In genomic region chr2:199460101-199460671, GRCh38 we compare ENCODE assay signal across 8 cellular contexts. TPM values are rescaled to one million over a fixed set of nuclear protein-coding genes. Genes with fewer than 3 reads are reported as not detected.
DNase-seq lines count a peak whose midpoint lies in the region; ATAC-seq and TF ChIP-seq lines count a peak whose summit lies in the region.

No MANE protein-coding gene starts in this region.

- peaks cover 25% of the 10 kb centered on the region for H3K4me1 Mint-ChIP-seq in WTC11
- H3K4me1 Mint-ChIP-seq in stimulated activated naive CD8-positive, alpha-beta T cell treated with anti-CD3 and anti-CD28 coated beads, Interleukin-15, amount 100 ng/mL, for 72 hours = peaks cover 37% of the 10 kb centered on the region

- peak overlapping the region; percentile 73 for H3K4me3 ChIP-seq in HAP-1
- H3K4me3 ChIP-seq in iPS DF 6.9 (ENCODE audit: low read length) = peak overlapping the region; percentile 59; the same call in 1 of the 2 replicates

- H3K27ac Mint-ChIP-seq in WTC11 = peak overlapping the region; percentile 94
- H3K27ac Mint-ChIP-seq in stimulated activated naive CD8-positive, alpha-beta T cell treated with anti-CD3 and anti-CD28 coated beads, Interleukin-15, amount 100 ng/mL, for 72 hours = peak overlapping the region in 1 of 2 donors; percentile 36

- no peaks in the 10 kb centered on the region for H3K36me3 Mint-ChIP-seq in WTC11

- ATAC-seq in WTC11 (no peak), GM18870 (IDR thresholded peaks at IDR 0.05; ENCODE audit: unreplicated experiment) (no peak), GM18502 (IDR thresholded peaks at IDR 0.05; ENCODE audit: poor library complexity, unreplicated experiment) (no peak), HG03565 (IDR thresholded peaks at IDR 0.05; ENCODE audit: unreplicated experiment) (no peak)
- ATAC-seq in stimulated activated naive CD8-positive, alpha-beta T cell treated with anti-CD3 and anti-CD28 coated beads, Interleukin-15, amount 100 ng/mL, for 72 hours = no peak

- H3K27me3 Mint-ChIP-seq in WTC11 (ENCODE audit: low read depth) = peaks cover 70% of the 10 kb centered on the region
- H3K27me3 Mint-ChIP-seq in stimulated activated naive CD8-positive, alpha-beta T cell treated with anti-CD3 and anti-CD28 coated beads, Interleukin-15, amount 100 ng/mL, for 72 hours = peaks cover 84% of the 10 kb centered on the region

- CTCF ChIA-PET in WTC11 (lab: Charles Lee) = interaction anchor here (1.2 to 2.6 kb wide), 4 partner anchors 9 to 146 kb away, joined by 3 to 18 read pairs (median 6); no protein-coding TSS in a partner anchor

- H3K36me3 ChIP-seq in HAP-1 (replicated peaks) = no peaks in the 10 kb centered on the region
- no peaks in the 10 kb centered on the region for H3K36me3 ChIP-seq in iPS DF 6.9 (ENCODE audit: control insufficient read depth, insufficient read depth, low read length)

- H3K27ac ChIP-seq in iPS DF 6.9 (ENCODE audit: low read length) = no peak overlapping the region

- DNase-seq in AG08396 (ENCODE audit: low spot score) (peak; percentile 38), HAP-1 (ENCODE audit: low spot score in 2 of 2) (peak in 1 of 2 experiments; percentile 40), WTC11 (ENCODE audit: low spot score) (no peak), iPS DF 6.9 (ENCODE audit: low read depth, low spot score) (no peak)
- DNase-seq in stimulated activated naive CD8-positive, alpha-beta T cell treated with anti-CD3 and anti-CD28 coated beads, Interleukin-15, amount 100 ng/mL, for 72 hours = peak in 1 of 2 donors; percentile 3

- POLR2A ChIA-PET in WTC11 (lab: Charles Lee) = interaction anchor here (1.4 kb wide), 1 partner anchor 9 kb away, joined by 5 read pairs; no protein-coding TSS in a partner anchor

- H3K27me3 ChIP-seq in HAP-1 (ENCODE audit: low read depth) (no peaks in the 10 kb centered on the region), iPS DF 6.9 (ENCODE audit: control insufficient read depth, insufficient read depth, low read length) (peaks cover 32% of the 10 kb centered on the region)

- H3K9me3 Mint-ChIP-seq in WTC11 = no peaks in the 10 kb centered on the region
- H3K9me3 Mint-ChIP-seq in stimulated activated naive CD8-positive, alpha-beta T cell treated with anti-CD3 and anti-CD28 coated beads, Interleukin-15, amount 100 ng/mL, for 72 hours = no peaks in the 10 kb centered on the region

- H3K4me3 Mint-ChIP-seq in WTC11 = peak overlapping the region; percentile 88
- peak overlapping the region; percentile 91 to 94 for H3K4me3 Mint-ChIP-seq in stimulated activated naive CD8-positive, alpha-beta T cell treated with anti-CD3 and anti-CD28 coated beads, Interleukin-15, amount 100 ng/mL, for 72 hours

- in situ Hi-C loops in HAP-1 (cut with MboI; ENCODE audit: low sequenced_read_pairs) = no loop called here

- WGBS in iPS DF 6.9 (ENCODE audit: insufficient coverage, insufficient read length) = no CpG with 5 or more reads among the region's 14 CpGs

- H3K4me1 ChIP-seq in HAP-1 (peaks cover 13% of the 10 kb centered on the region), iPS DF 6.9 (ENCODE audit: control insufficient read depth, insufficient read depth, low read length) (no peaks in the 10 kb centered on the region; the same call in 1 of the 2 replicates)

- TF ChIP-seq CTCF in WTC11 (IDR thresholded peaks at IDR 0.05) = no peak

- H3K9me3 ChIP-seq in HAP-1 = no peaks in the 10 kb centered on the region
- no peaks in the 10 kb centered on the region for H3K9me3 ChIP-seq in iPS DF 6.9 (ENCODE audit: control insufficient read depth, insufficient read depth, low read length)

TF ChIP-seq in WTC11, 78 proteins besides CTCF, POLR2A, EP300 and RAD21:
- TF ChIP-seq ZNF416 (CRISPR knock-in tag; IDR thresholded peaks at IDR 0.05) (no peak), STAT6 (CRISPR knock-in tag; conservative IDR thresholded peaks at IDR 0.05; ENCODE audit: low read depth) (no peak), NR3C1 (CRISPR knock-in tag; conservative IDR thresholded peaks at IDR 0.05; ENCODE audit: low read depth) (no peak), NR2C2 (CRISPR knock-in tag; IDR thresholded peaks at IDR 0.05) (no peak)
- TF ChIP-seq, protein P1, sequence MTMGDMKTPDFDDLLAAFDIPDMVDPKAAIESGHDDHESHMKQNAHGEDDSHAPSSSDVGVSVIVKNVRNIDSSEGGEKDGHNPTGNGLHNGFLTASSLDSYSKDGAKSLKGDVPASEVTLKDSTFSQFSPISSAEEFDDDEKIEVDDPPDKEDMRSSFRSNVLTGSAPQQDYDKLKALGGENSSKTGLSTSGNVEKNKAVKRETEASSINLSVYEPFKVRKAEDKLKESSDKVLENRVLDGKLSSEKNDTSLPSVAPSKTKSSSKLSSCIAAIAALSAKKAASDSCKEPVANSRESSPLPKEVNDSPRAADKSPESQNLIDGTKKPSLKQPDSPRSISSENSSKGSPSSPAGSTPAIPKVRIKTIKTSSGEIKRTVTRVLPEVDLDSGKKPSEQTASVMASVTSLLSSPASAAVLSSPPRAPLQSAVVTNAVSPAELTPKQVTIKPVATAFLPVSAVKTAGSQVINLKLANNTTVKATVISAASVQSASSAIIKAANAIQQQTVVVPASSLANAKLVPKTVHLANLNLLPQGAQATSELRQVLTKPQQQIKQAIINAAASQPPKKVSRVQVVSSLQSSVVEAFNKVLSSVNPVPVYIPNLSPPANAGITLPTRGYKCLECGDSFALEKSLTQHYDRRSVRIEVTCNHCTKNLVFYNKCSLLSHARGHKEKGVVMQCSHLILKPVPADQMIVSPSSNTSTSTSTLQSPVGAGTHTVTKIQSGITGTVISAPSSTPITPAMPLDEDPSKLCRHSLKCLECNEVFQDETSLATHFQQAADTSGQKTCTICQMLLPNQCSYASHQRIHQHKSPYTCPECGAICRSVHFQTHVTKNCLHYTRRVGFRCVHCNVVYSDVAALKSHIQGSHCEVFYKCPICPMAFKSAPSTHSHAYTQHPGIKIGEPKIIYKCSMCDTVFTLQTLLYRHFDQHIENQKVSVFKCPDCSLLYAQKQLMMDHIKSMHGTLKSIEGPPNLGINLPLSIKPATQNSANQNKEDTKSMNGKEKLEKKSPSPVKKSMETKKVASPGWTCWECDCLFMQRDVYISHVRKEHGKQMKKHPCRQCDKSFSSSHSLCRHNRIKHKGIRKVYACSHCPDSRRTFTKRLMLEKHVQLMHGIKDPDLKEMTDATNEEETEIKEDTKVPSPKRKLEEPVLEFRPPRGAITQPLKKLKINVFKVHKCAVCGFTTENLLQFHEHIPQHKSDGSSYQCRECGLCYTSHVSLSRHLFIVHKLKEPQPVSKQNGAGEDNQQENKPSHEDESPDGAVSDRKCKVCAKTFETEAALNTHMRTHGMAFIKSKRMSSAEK (CRISPR knock-in tag; IDR thresholded peaks at IDR 0.05; ENCODE audit: borderline replicate concordance) = no peak
TF ChIP-seq in WTC11: peak in this region for 0.

RNA-seq across cellular contexts. Expression of gene SATB2, which starts 2.4 kb away (rescaled TPM):
- 14.9 to 22.1 TPM (median 16.6 TPM) in 3 replicates for total RNA-seq in WTC11 (2021)
